Comparison of ENCODE assay signal across 34 cellular contexts in genomic region chr3:177743491-177743890, GRCh38.
"Had no signal": no experiment of that assay in that cellular context is flagged by ENCODE, and none has a peak within 500 bp of the region (broad histone marks: within the 10 kb centered on the region; RNA-seq: fewer than 3 reads in every experiment).

No MANE protein-coding gene starts in this region.

- H3K9me3 Mint-ChIP-seq: immature natural killer cell; mesothelial cell of epicardium; naive B cell; natural killer cell; stimulated activated effector memory CD8-positive, alpha-beta T cell treated with anti-CD3 and anti-CD28 coated beads, Interleukin-12 subunit alpha, Interleukin-12 subunit beta, amount 100 ng/mL, for 72 hours had no signal

- H3K36me3 ChIP-seq: left lung, lower lobe of right lung, neural progenitor cell, neutrophil, ovary, prostate gland, stomach, thyroid gland, transverse colon, upper lobe of left lung, vagina had no signal

- H3K4me3 Mint-ChIP-seq: immature natural killer cell; mesothelial cell of epicardium; naive B cell; natural killer cell; nephron progenitor cell; neural progenitor cell; stimulated activated effector memory CD8-positive, alpha-beta T cell treated with anti-CD3 and anti-CD28 coated beads, Interleukin-12 subunit alpha, Interleukin-12 subunit beta, amount 100 ng/mL, for 72 hours had no signal

- H3K27me3 Mint-ChIP-seq: naive B cell had no signal

- FAIRE-seq: islet of Langerhans, kidney had no signal

- ATAC-seq: left colon; left lung; lower lobe of right lung; natural killer cell; right cardiac atrium; sciatic nerve; stimulated activated effector memory CD8-positive, alpha-beta T cell treated with anti-CD3 and anti-CD28 coated beads, Interleukin-12 subunit alpha, Interleukin-12 subunit beta, amount 100 ng/mL, for 72 hours; stimulated activated naive CD8-positive, alpha-beta T cell treated with anti-CD3 and anti-CD28 coated beads, Interleukin-15, Interleukin-2, amounts not matched to agents 100 U/mL and 50 U/mL, for 24 hours had no signal

- H3K9ac ChIP-seq: neural progenitor cell had no signal

- H3K36me3 Mint-ChIP-seq: mesothelial cell of epicardium; naive B cell; natural killer cell; neural progenitor cell; stimulated activated effector memory CD8-positive, alpha-beta T cell treated with anti-CD3 and anti-CD28 coated beads, Interleukin-12 subunit alpha, Interleukin-12 subunit beta, amount 100 ng/mL, for 72 hours had no signal

- DNase-seq: hypothalamus; immature natural killer cell; kidney; left colon; left lung; lower lobe of right lung; mammary epithelial cell; mesendoderm; naive B cell; natural killer cell; nephron progenitor cell; occipital lobe; ovary; posterior cingulate gyrus; retina; right cardiac atrium; stimulated activated CD4-positive, alpha-beta T cell treated with anti-CD3 and anti-CD28 coated beads, Interleukin-12 subunit alpha, Interleukin-12 subunit beta, amount 100 ng/mL, for 4 hours; stimulated activated CD4-positive, alpha-beta T cell treated with anti-CD3 and anti-CD28 coated beads, Interleukin-15, amount 100 ng/mL, for 24 hours; stimulated activated CD4-positive, alpha-beta T cell treated with anti-CD3 and anti-CD28 coated beads, Interleukin-4, amount 100 ng/mL, for 24 hours; stimulated activated naive CD8-positive, alpha-beta T cell treated with anti-CD3 and anti-CD28 coated beads, Interleukin-15, Interleukin-2, amounts not matched to agents 100 U/mL and 50 U/mL, for 24 hours; stomach; testis; thyroid gland; transverse colon; upper lobe of left lung had no signal

- H3K4me1 ChIP-seq: prostate gland, testis, transverse colon, vagina had no signal

- H3K27ac Mint-ChIP-seq: mesothelial cell of epicardium; natural killer cell; nephron progenitor cell; neural progenitor cell; stimulated activated effector memory CD8-positive, alpha-beta T cell treated with anti-CD3 and anti-CD28 coated beads, Interleukin-12 subunit alpha, Interleukin-12 subunit beta, amount 100 ng/mL, for 72 hours had no signal

- H3K4me3 ChIP-seq: left lung, lower lobe of right lung, neural progenitor cell, ovary, prostate gland, skin epidermis, stomach, testis, thyroid gland, transverse colon, upper lobe of left lung, vagina had no signal

- H3K27ac ChIP-seq: left lung, neural progenitor cell, neutrophil, ovary, prostate gland, skin epidermis, stomach, testis, thyroid gland, transverse colon, vagina had no signal

- H3K4me1 Mint-ChIP-seq: immature natural killer cell; naive B cell; stimulated activated effector memory CD8-positive, alpha-beta T cell treated with anti-CD3 and anti-CD28 coated beads, Interleukin-12 subunit alpha, Interleukin-12 subunit beta, amount 100 ng/mL, for 72 hours had no signal

- H3K9me3 ChIP-seq: left lung, lower lobe of right lung, neutrophil, ovary, prostate gland, stomach, testis, thyroid gland, transverse colon, upper lobe of left lung, vagina had no signal

- H3K4me2 ChIP-seq: neural progenitor cell had no signal

- H3K27me3 ChIP-seq: left lung, neural progenitor cell, neutrophil, ovary, stomach, testis, thyroid gland, transverse colon, upper lobe of left lung, vagina had no signal

- H2AFZ ChIP-seq: neural progenitor cell had no signal
